ENCODE assay signal across 1 cellular context in genomic region chr19:40570313-40571004, GRCh38.
TF ChIP-seq lines count a peak whose summit lies in the region.

No MANE protein-coding gene starts in this region.

TF ChIP-seq in HepG2, 621 proteins besides CTCF, POLR2A, EP300 and RAD21 (continued from another document and continues in another):
- TF ChIP-seq ZNF407 (CRISPR knock-in tag; IDR thresholded peaks at IDR 0.05; ENCODE audit: not compliant biosample characterization) (no peak), MTERF4 (CRISPR knock-in tag; IDR thresholded peaks at IDR 0.05) (no peak), ZFY (CRISPR knock-in tag; IDR thresholded peaks at IDR 0.05) (no peak; the same call in 1 of the 2 replicates), SAP130 (CRISPR knock-in tag; IDR thresholded peaks at IDR 0.05; ENCODE audit: low read depth) (peak; percentile 70), NFYC (CRISPR knock-in tag; IDR thresholded peaks at IDR 0.05) (peak; percentile 62; the same call in 1 of the 2 replicates), ZNF687 (CRISPR knock-in tag; IDR thresholded peaks at IDR 0.05) (peak; percentile 68), MAFF (IDR thresholded peaks at IDR 0.05; ENCODE audit: low read depth, low read length) (no peak), POGZ (CRISPR knock-in tag; IDR thresholded peaks at IDR 0.05) (0 out of 2 replicates have a peak, but pooled peaks have one; percentile 40), DR1 (CRISPR knock-in tag; IDR thresholded peaks at IDR 0.05) (no peak; the same call in 1 of the 2 replicates), NFYB (CRISPR knock-in tag; IDR thresholded peaks at IDR 0.05) (peak; percentile 75), FOSL2 (CRISPR knock-in tag; IDR thresholded peaks at IDR 0.05) (no peak), NR1H2 (CRISPR knock-in tag; IDR thresholded peaks at IDR 0.05; ENCODE audit: borderline replicate concordance, low read depth) (no peak), ZBTB46 (CRISPR knock-in tag; IDR thresholded peaks at IDR 0.05; ENCODE audit: borderline replicate concordance) (no peak), JARID2 (CRISPR knock-in tag; IDR thresholded peaks at IDR 0.05; ENCODE audit: insufficient replicate concordance) (no peak), ZNF280B (CRISPR knock-in tag; IDR thresholded peaks at IDR 0.05; ENCODE audit: borderline replicate concordance) (no peak), SMYD3 (CRISPR knock-in tag; IDR thresholded peaks at IDR 0.05) (no peak), IRF9 (CRISPR knock-in tag; IDR thresholded peaks at IDR 0.05; ENCODE audit: borderline replicate concordance) (0 out of 2 replicates have a peak, but pooled peaks have one; percentile 35), SP1 (IDR thresholded peaks at IDR 0.05) (0 out of 2 replicates have a peak, but pooled peaks have one; percentile 48), SP1 (CRISPR knock-in tag; IDR thresholded peaks at IDR 0.05) (peak; percentile 77), RARG (CRISPR knock-in tag; IDR thresholded peaks at IDR 0.05; ENCODE audit: low read depth) (no peak), HCFC1 (IDR thresholded peaks at IDR 0.05; ENCODE audit: low read depth, low read length) (0 out of 2 replicates have a peak, but pooled peaks have one; percentile 5), ZNF639 (CRISPR knock-in tag; conservative IDR thresholded peaks at IDR 0.05) (no peak), CHCHD3 (CRISPR knock-in tag; IDR thresholded peaks at IDR 0.05) (no peak), TAF1 (CRISPR knock-in tag; IDR thresholded peaks at IDR 0.05) (no peak), SP4 (CRISPR knock-in tag; IDR thresholded peaks at IDR 0.05) (peak; percentile 97), ZKSCAN1 (IDR thresholded peaks at IDR 0.05; ENCODE audit: low read length) (no peak), KDM5B (CRISPR knock-in tag; IDR thresholded peaks at IDR 0.05; ENCODE audit: borderline replicate concordance) (no peak), ZNF44 (CRISPR knock-in tag; IDR thresholded peaks at IDR 0.05) (no peak), ZNF414 (CRISPR knock-in tag; IDR thresholded peaks at IDR 0.05) (no peak), KLF16 (CRISPR knock-in tag; IDR thresholded peaks at IDR 0.05) (no peak), RXRB (CRISPR knock-in tag; IDR thresholded peaks at IDR 0.05; ENCODE audit: borderline replicate concordance) (no peak), ATM (IDR thresholded peaks at IDR 0.05; ENCODE audit: borderline replicate concordance) (no peak), RFX3 (CRISPR knock-in tag; IDR thresholded peaks at IDR 0.05) (no peak), REL (CRISPR knock-in tag; conservative IDR thresholded peaks at IDR 0.05) (no peak), CREB1 (IDR thresholded peaks at IDR 0.05) (peak; percentile 53), CREB1 (CRISPR knock-in tag; IDR thresholded peaks at IDR 0.05) (no peak), MAX (IDR thresholded peaks at IDR 0.05) (peak; percentile 69), EED (CRISPR knock-in tag; IDR thresholded peaks at IDR 0.05) (no peak), ADNP (CRISPR knock-in tag; IDR thresholded peaks at IDR 0.05) (no peak), PLSCR1 (CRISPR knock-in tag; IDR thresholded peaks at IDR 0.05; ENCODE audit: borderline replicate concordance) (no peak), CEBPG (CRISPR knock-in tag; IDR thresholded peaks at IDR 0.05) (no peak), CHD4 (IDR thresholded peaks at IDR 0.05; ENCODE audit: borderline replicate concordance, low read length) (no peak), MTF2 (CRISPR knock-in tag; IDR thresholded peaks at IDR 0.05; ENCODE audit: borderline replicate concordance) (no peak), YY1 (IDR thresholded peaks at IDR 0.05; ENCODE audit: insufficient read depth, insufficient replicate concordance, low read depth, low read length) (peak; percentile 12), RBFOX2 (IDR thresholded peaks at IDR 0.05; ENCODE audit: low read depth, low read length) (no peak)
